In the genomic region with DNA sequence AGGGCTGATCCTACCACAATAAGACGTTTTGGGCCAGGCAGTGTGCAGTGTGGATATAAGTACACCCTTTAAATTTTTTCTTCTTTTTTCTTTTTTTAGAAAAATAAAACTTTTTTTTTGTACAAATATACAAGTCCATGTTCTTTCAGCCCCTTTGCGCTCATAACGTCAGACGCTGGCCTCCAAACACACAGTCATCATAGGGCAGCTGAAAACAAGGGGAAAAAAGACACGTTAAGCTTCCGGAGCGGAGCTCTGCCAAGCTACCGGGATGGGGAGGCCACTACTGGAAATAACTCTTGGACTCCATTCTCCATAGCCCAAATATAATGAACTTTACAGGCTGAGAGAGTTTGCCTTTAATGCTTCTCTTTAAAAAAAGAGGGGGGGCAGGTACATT, we compare ENCODE assay signal across 9 cellular contexts. TPM values are rescaled to one million over a fixed set of nuclear protein-coding genes. Genes with fewer than 3 reads are reported as not detected.
A peak's percentile ranks its signal among the peaks of the same experiment; 100 is the strongest.
DNase-seq lines count a peak whose midpoint lies in the region; ATAC-seq and TF ChIP-seq lines count a peak whose summit lies in the region.
"Had no signal": no experiment of that assay in that cellular context is flagged by ENCODE, and none has a peak within 500 bp of the region (broad histone marks: within the 10 kb centered on the region; RNA-seq: fewer than 3 reads in every experiment).

No MANE protein-coding gene starts in this region.

- TF ChIP-seq CTCF in KMS-11 (conservative IDR thresholded peaks at IDR 0.05; ENCODE audit: low read depth, low read length), result no peak
- no peak for TF ChIP-seq CTCF in astrocyte of the spinal cord (IDR thresholded peaks at IDR 0.05; ENCODE audit: low read depth, low read length)
- no peak for TF ChIP-seq CTCF in kidney epithelial cell (IDR thresholded peaks at IDR 0.05; ENCODE audit: insufficient read depth, low read length, poor library complexity, severe bottlenecking)

- no peak for DNase-seq in astrocyte of the spinal cord (ENCODE audit: low read depth, low spot score)
- DNase-seq in kidney epithelial cell (ENCODE audit: low read depth), result no peak
- no peak for DNase-seq in stimulated activated naive CD8-positive, alpha-beta T cell treated with anti-CD3 and anti-CD28 coated beads, Interleukin-15, amount 100 ng/mL, for 72 hours
- no peak for DNase-seq in NCI-H748 treated with DMSO at 0.1 percent for 48 hours (lab: John Stamatoyannopoulos, UW)
- no peak for DNase-seq in NCI-H187 treated with DMSO at 0.1 percent for 48 hours (lab: John Stamatoyannopoulos, UW)
- DNase-seq: NCI-H2171 treated with DMSO at 0.1 percent for 48 hours had no signal

- no peaks in the 10 kb centered on the region for H3K9me3 Mint-ChIP-seq in stimulated activated naive CD8-positive, alpha-beta T cell treated with anti-CD3 and anti-CD28 coated beads, Interleukin-15, amount 100 ng/mL, for 72 hours

- no peak overlapping the region for H3K9ac ChIP-seq in KMS-11

- no peaks in the 10 kb centered on the region for H4K20me1 ChIP-seq in KMS-11 (ENCODE audit: insufficient read depth)

- peaks cover 36% of the 10 kb centered on the region for H3K4me1 ChIP-seq in KMS-11 (ENCODE audit: low read depth, poor library complexity, severe bottlenecking)

- H2AFZ ChIP-seq in KMS-11 (ENCODE audit: low read depth), result no peak overlapping the region

- peak overlapping the region; percentile 88 for H3K4me2 ChIP-seq in KMS-11

- peaks cover 77% of the 10 kb centered on the region for H3K4me1 Mint-ChIP-seq in stimulated activated naive CD8-positive, alpha-beta T cell treated with anti-CD3 and anti-CD28 coated beads, Interleukin-15, amount 100 ng/mL, for 72 hours

- ATAC-seq in stimulated activated naive CD8-positive, alpha-beta T cell treated with anti-CD3 and anti-CD28 coated beads, Interleukin-15, amount 100 ng/mL, for 72 hours, result no peak
- ATAC-seq in GM19395 (IDR thresholded peaks at IDR 0.05; ENCODE audit: unreplicated experiment), result no peak
- ATAC-seq in HG02840 (IDR thresholded peaks at IDR 0.05; ENCODE audit: low FRiP score, unreplicated experiment), result no peak

- H3K27ac ChIP-seq in KMS-11, result no peak overlapping the region

- H3K36me3 ChIP-seq in KMS-11 (ENCODE audit: insufficient read depth) (peaks cover 15% of the 10 kb centered on the region; the same call in 1 of the 2 replicates), kidney epithelial cell (ENCODE audit: control insufficient read depth, insufficient read depth, low read length) (peaks cover 3% of the 10 kb centered on the region)

- no peaks in the 10 kb centered on the region for H3K27me3 Mint-ChIP-seq in stimulated activated naive CD8-positive, alpha-beta T cell treated with anti-CD3 and anti-CD28 coated beads, Interleukin-15, amount 100 ng/mL, for 72 hours

- peak overlapping the region; percentile 97 to 98 for H3K4me3 Mint-ChIP-seq in stimulated activated naive CD8-positive, alpha-beta T cell treated with anti-CD3 and anti-CD28 coated beads, Interleukin-15, amount 100 ng/mL, for 72 hours

- H3K27me3 ChIP-seq in KMS-11 (ENCODE audit: insufficient read depth, low read depth), result no peaks in the 10 kb centered on the region
- no peaks in the 10 kb centered on the region for H3K27me3 ChIP-seq in kidney epithelial cell (ENCODE audit: control insufficient read depth, insufficient read depth, low read length)

- peaks cover 17% of the 10 kb centered on the region for H3K79me2 ChIP-seq in KMS-11 (ENCODE audit: insufficient read depth, low read depth)

- peak overlapping the region; percentile 99 for H3K27ac Mint-ChIP-seq in stimulated activated naive CD8-positive, alpha-beta T cell treated with anti-CD3 and anti-CD28 coated beads, Interleukin-15, amount 100 ng/mL, for 72 hours

- no peak overlapping the region for H3K4me3 ChIP-seq in KMS-11 (IDR thresholded peaks at IDR 0.05; ENCODE audit: insufficient read depth, low read depth, low read length)
- H3K4me3 ChIP-seq in astrocyte of the spinal cord (ENCODE audit: low read depth, low read length), result peak overlapping the region; percentile 67
- H3K4me3 ChIP-seq in kidney epithelial cell (ENCODE audit: low read depth, low read length), result peak overlapping the region; percentile 95

- in situ Hi-C loops in astrocyte of the spinal cord (cut with HindIII; ENCODE audit: low sequenced_read_pairs), result no loop called here

RNA-seq across cellular contexts. Expression of a gene that starts 2.7 kb away (rescaled TPM):
- total RNA-seq in kidney epithelial cell, result 196 and 240 TPM in 2 replicates
